ENCODE assay signal across 17 cellular contexts in the genomic region with DNA sequence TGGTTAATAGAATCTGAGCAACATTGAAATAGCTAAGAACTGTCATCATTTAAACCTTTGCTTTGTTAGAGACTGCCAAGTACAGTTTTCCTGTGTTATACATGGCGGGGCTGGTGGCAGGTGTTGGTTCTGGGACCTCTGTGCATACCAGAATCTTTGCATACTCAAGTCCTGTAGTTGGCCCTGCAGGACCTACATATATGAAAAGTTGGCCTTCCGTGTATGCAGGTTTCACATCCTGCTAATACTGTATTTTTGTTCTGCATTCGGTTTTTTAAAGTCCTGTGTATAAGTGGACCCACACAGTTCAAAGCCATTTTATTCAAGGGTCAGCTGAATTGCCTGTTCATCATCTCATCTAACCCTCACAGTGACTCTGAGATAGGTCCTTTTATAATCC. TPM values are rescaled to one million over a fixed set of nuclear protein-coding genes. Genes with fewer than 3 reads are reported as not detected.
DNase-seq lines count a peak whose midpoint lies in the region; ATAC-seq, FAIRE-seq and TF ChIP-seq lines count a peak whose summit lies in the region.
"Had no signal": no experiment of that assay in that cellular context is flagged by ENCODE, and none has a peak within 500 bp of the region (broad histone marks: within the 10 kb centered on the region; RNA-seq: fewer than 3 reads in every experiment).

No MANE protein-coding gene starts in this region.

- ATAC-seq in GM19397 (IDR thresholded peaks at IDR 0.05; ENCODE audit: unreplicated experiment) (peak; percentile 91), HG02759 (IDR thresholded peaks at IDR 0.05; ENCODE audit: unreplicated experiment) (peak; percentile 70), HG03439 (IDR thresholded peaks at IDR 0.05; ENCODE audit: unreplicated experiment) (peak; percentile 68), right cardiac atrium (no peak), left colon (no peak), HG02970 (IDR thresholded peaks at IDR 0.05; ENCODE audit: low FRiP score, unreplicated experiment) (no peak)
- ATAC-seq: SK-N-SH treated with all-trans-retinoic acid at 6 μM for 48 hours had no signal

- intact Hi-C loops in right cardiac atrium (cut with DNase I): no loop called here
- intact Hi-C loops in left colon (cut with DNase I, micrococcal nuclease): no loop called here

- DNase-seq in GM12864 (ENCODE audit: low read depth) (peak; percentile 41), right cardiac atrium (no peak), small intestine (no peak), left colon (no peak)
- DNase-seq: ACHN; activated CD4-positive, alpha-beta T cell treated with anti-CD3 and anti-CD28 coated beads, Interleukin-2, amount 10 ng/mL, durations not matched to agents 24 days and 14 days; activated naive CD4-positive, alpha-beta T cell; DMS79 treated with DMSO at 0.1 percent for 48 hours; hypothalamus; mammary epithelial cell; NCI-H526 had no signal

- H3K27ac ChIP-seq in right cardiac atrium (ENCODE audit: low read length) (no peak overlapping the region), small intestine (ENCODE audit: low read depth in 1 of 2, low read length in 1 of 2) (no peak overlapping the region)
- H3K27ac ChIP-seq: epithelial cell of prostate had no signal

- H3K4me3 ChIP-seq in GM12864 (ENCODE audit: low read depth, low read length) (no peak overlapping the region), right cardiac atrium (ENCODE audit: low read length) (no peak overlapping the region), small intestine (ENCODE audit: low read depth in 1 of 2, low read length in 2 of 2) (no peak overlapping the region)

- TF ChIP-seq CTCF in GM12864 (IDR thresholded peaks at IDR 0.05; ENCODE audit: low read depth, low read length, missing control alignments): no peak

- H3K27me3 ChIP-seq in right cardiac atrium (ENCODE audit: control insufficient read depth, insufficient read depth) (no peaks in the 10 kb centered on the region), small intestine (ENCODE audit: control insufficient read depth in 2 of 2, insufficient read depth in 2 of 2, low read length in 2 of 2) (no peaks in the 10 kb centered on the region)

- no peak for FAIRE-seq in small intestine (lab: Jason Lieb, UNC)

- H3K9me3 ChIP-seq in right cardiac atrium (ENCODE audit: control insufficient read depth, low read length) (no peaks in the 10 kb centered on the region), small intestine (ENCODE audit: control insufficient read depth, low read depth) (no peaks in the 10 kb centered on the region)

- 88% methylated on average over 3 of the region's 3 CpGs for WGBS in right cardiac atrium
- 79 to 91% (median 89%) methylated on average over 3 of the region's 3 CpGs for WGBS in small intestine, 3 donors

- H3K4me1 ChIP-seq in right cardiac atrium (ENCODE audit: control insufficient read depth, insufficient read depth, low read length) (peaks cover 26% of the 10 kb centered on the region), small intestine (ENCODE audit: control insufficient read depth in 2 of 2, insufficient read depth in 1 of 2, low read depth in 1 of 2, low read length in 1 of 2) (peaks cover 0 to 4% of the 10 kb centered on the region in 2 donors)

- H3K36me3 ChIP-seq in small intestine (ENCODE audit: control insufficient read depth in 2 of 2, insufficient read depth in 2 of 2, low read length in 2 of 2): peaks cover 3 to 7% of the 10 kb centered on the region in 2 donors

RNA-seq across cellular contexts. Expression of a gene that starts 36.4 kb away (rescaled TPM):
- 100 to 1,000 TPM; 119 to 130 (median 124) TPM for total RNA-seq in right cardiac atrium
- 43.9 TPM for polyA plus RNA-seq in right cardiac atrium
- 10 to 100 TPM; 16.8 to 63.2 (median 22.8) TPM for polyA plus RNA-seq in small intestine
- 100 to 1,000 TPM; 118 to 161 TPM for total RNA-seq in left colon

RNA-seq across cellular contexts. Expression of a gene that starts 58.9 kb away (rescaled TPM):
- total RNA-seq in right cardiac atrium: 10 to 100 TPM; 12.7 to 34.6 (median 29.2) TPM
- 23.0 TPM for polyA plus RNA-seq in right cardiac atrium
- polyA plus RNA-seq in small intestine: 10 to 100 TPM; 10.8 to 17.0 (median 13.2) TPM
- 10 to 100 TPM; 12.0 to 36.6 TPM for total RNA-seq in left colon
- total RNA-seq: activated CD4-positive, alpha-beta T cell treated with anti-CD3 and anti-CD28 coated beads, Interleukin-2, amount 10 ng/mL, durations not matched to agents 24 days and 14 days had no signal

Comparison
In these comparisons a context has a peak if more than half of its experiments do, and no peak if none do; other contexts are left out.
1. ATAC-seq: peak in GM19397 (single experiment), HG02759 (single experiment) and HG03439 (single experiment); none in right cardiac atrium (0 of 2), left colon (single experiment) and HG02970 (single experiment).